ENCODE assay signal across 8 cellular contexts in the genomic region with DNA sequence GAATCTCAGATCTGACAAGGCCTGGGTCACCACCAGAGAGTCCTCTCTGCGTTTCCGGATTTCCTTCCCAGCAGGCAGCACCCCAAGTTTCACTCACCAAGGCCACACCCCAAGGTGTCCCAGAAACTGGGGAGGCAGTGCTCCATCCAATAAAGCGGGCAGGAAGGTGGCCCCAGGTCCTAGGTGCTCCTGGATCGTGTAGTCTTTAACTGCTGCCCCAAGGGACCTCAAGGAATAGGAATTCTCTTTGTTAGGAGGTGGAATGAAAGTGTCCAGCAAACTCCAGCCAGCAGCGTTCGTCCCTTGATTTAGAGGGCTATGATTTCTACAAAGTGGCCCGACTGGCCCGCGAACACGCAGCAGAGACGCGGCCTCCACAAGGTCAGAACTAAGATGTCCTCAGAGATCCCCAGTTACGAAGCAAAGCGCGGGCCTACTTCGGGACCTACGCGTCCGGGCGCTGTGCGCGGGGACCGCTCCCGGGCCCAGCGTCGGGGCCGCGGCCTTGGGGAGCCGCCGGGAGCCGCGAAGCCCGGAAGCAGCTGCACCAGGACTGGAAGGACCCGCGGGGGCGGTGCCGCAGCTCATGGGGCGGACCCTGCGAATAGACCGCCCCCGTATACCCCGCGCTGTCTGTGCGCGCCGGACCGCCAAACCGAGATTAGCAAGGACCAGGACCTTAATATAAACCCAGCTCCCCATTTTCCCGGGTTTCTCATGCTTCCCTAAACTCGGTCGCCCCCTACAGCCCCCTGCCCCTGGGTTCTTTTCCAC. TPM values are rescaled to one million over a fixed set of nuclear protein-coding genes. Genes with fewer than 3 reads are reported as not detected.
DNase-seq lines count a peak whose midpoint lies in the region; ATAC-seq and TF ChIP-seq lines count a peak whose summit lies in the region.

Gene C6orf47, minus strand, starts transcription at position 555 of the 774 bp plus-strand sequence. CDS start 831 bp downstream, outside the sequence.

- in situ Hi-C loops in GM23248 (cut with MboI) = no loop called here

- DNase-seq in D341Med (ENCODE audit: low spot score) = peak; percentile 91
- DNase-seq in GM23248 = peak; percentile 91
- peak; percentile 17 for DNase-seq in NCI-H1417 treated with DMSO at 0.1 percent for 48 hours (lab: John Stamatoyannopoulos, UW)
- peak; percentile 85 to 94 (median 88) for DNase-seq in adrenal gland
- peak; percentile 88 to 89 for DNase-seq in heart right ventricle
- DNase-seq in posterior vena cava (ENCODE audit: low spot score) = peak; percentile 95
- peak; percentile 87 for DNase-seq in ureter (ENCODE audit: low spot score)

- no peak for TF ChIP-seq CTCF in adrenal gland (IDR thresholded peaks at IDR 0.05)
- no peak for TF ChIP-seq CTCF in heart right ventricle (IDR thresholded peaks at IDR 0.05)

- H2AFZ ChIP-seq in GM23248 = peak within 1 kb of the TSS; percentile 80

- no peaks in the 10 kb centered on the region for H3K9me2 ChIP-seq in GM23248 (ENCODE audit: insufficient read depth)

- peak within 1 kb of the TSS; percentile 97 for H3K4me2 ChIP-seq in GM23248 (ENCODE audit: unreplicated experiment)

- WGBS in GM23248 (ENCODE audit: low coverage in 1 of 2, low lambda C conversion rate in 2 of 2, missing lambda C conversion rate in 2 of 2), 2 experiments = 1 to 2% methylated on average over 32 to 50 of the region's 51 CpGs
- 0% methylated on average over 22 to 51 of the region's 51 CpGs for WGBS in adrenal gland, 4 donors
- WGBS in heart right ventricle, 2 donors = 0 to 1% methylated on average over 51 of the region's 51 CpGs

- peak within 1 kb of the TSS; percentile 88 for H3K9ac ChIP-seq in GM23248

- ATAC-seq in heart right ventricle = peak; percentile 73 to 84 (median 78)

- H3F3A ChIP-seq in GM23248 (ENCODE audit: insufficient read depth) = peaks cover 31% of the 10 kb centered on the region

- intact Hi-C loops in T-helper 1 cell treated with Interleukin-12 subunit alpha and Interleukin-12 subunit beta and Interleukin-4 antibody, amounts not matched to agents 30 ng/mL and 1 ng/mL, for 36 hours (cut with micrococcal nuclease) = loop anchor here (1.0 to 10.0 kb wide), 3 partner anchors 8 to 1754 kb away; partner anchors contain the start of genes BAG6, CUTA, PHF1 and PSMB9
- intact Hi-C loops in adrenal gland (cut with DNase I) (no loop called here), heart right ventricle (cut with DNase I) (loop anchor here in 1 of 10 donors (10.0 kb wide), 1 partner anchor 1754 kb away; the partner anchor contains the start of genes CUTA and PHF1), posterior vena cava (cut with DNase I) (no loop called here)

- H3K9me3 ChIP-seq in GM23248 (ENCODE audit: low read depth) = no peaks in the 10 kb centered on the region
- no peaks in the 10 kb centered on the region for H3K9me3 ChIP-seq in adrenal gland (replicated peaks in 1 of 3)
- no peaks in the 10 kb centered on the region for H3K9me3 ChIP-seq in heart right ventricle

- no peaks in the 10 kb centered on the region for H4K20me1 ChIP-seq in GM23248 (ENCODE audit: insufficient read depth)

- peaks cover 24% of the 10 kb centered on the region for H3K4me1 ChIP-seq in GM23248 (ENCODE audit: insufficient read depth)
- peaks cover 20 to 45% of the 10 kb centered on the region in 2 donors for H3K4me1 ChIP-seq in adrenal gland (replicated peaks in 1 of 2)
- peaks cover 27 to 75% (median 59%) of the 10 kb centered on the region in 9 donors for H3K4me1 ChIP-seq in heart right ventricle

- H3K4me3 ChIP-seq in GM23248 = peak within 1 kb of the TSS; percentile 91
- peak within 1 kb of the TSS in 3 of 4 donors; percentile 50 to 80 (median 54) for H3K4me3 ChIP-seq in adrenal gland
- H3K4me3 ChIP-seq in heart right ventricle = peak within 1 kb of the TSS; percentile 69 to 94 (median 87)

- H3K36me3 ChIP-seq in GM23248 (ENCODE audit: low read depth) (no peaks in the 10 kb centered on the region), adrenal gland (replicated peaks in 1 of 2) (peaks cover 0 to 24% of the 10 kb centered on the region in 2 donors), heart right ventricle (peaks cover 0 to 56% (median 4%) of the 10 kb centered on the region in 9 donors)

- peak within 1 kb of the TSS; percentile 76 for H3K27ac ChIP-seq in GM23248
- H3K27ac ChIP-seq in adrenal gland = peak within 1 kb of the TSS; percentile 73 to 97 (median 86)
- H3K27ac ChIP-seq in heart right ventricle = peak within 1 kb of the TSS; percentile 82 to 98 (median 92)

- peak; percentile 87 to 88 for TF ChIP-seq POLR2A in adrenal gland (IDR thresholded peaks at IDR 0.05)

- peaks cover 86% of the 10 kb centered on the region for H3K79me2 ChIP-seq in GM23248 (ENCODE audit: insufficient read depth)

- H3K27me3 ChIP-seq in GM23248 (replicated peaks; ENCODE audit: insufficient read depth) = no peaks in the 10 kb centered on the region
- H3K27me3 ChIP-seq in adrenal gland = no peaks in the 10 kb centered on the region
- no peaks in the 10 kb centered on the region for H3K27me3 ChIP-seq in heart right ventricle

RNA-seq across cellular contexts. Expression of gene C6orf47, which starts in this region (rescaled TPM):
- total RNA-seq in GM23248 (2014; rRNA removed; shearing (Covaris generic)) = 20.3 and 28.5 TPM in 2 replicates
- 19.4 and 19.5 TPM in 2 replicates for polyA plus RNA-seq in GM23248 (2016; fragmentation: Nextera tagmentation; extraction: Ambion mirVana)
- 24.7 and 25.7 TPM in 2 replicates for total RNA-seq in T-helper 1 cell treated with Interleukin-12 subunit alpha and Interleukin-12 subunit beta and Interleukin-4 antibody, amounts not matched to agents 30 ng/mL and 1 ng/mL, for 36 hours
- 10 to 100 TPM; 23.8 to 37.0 (median 27.4) TPM for total RNA-seq in adrenal gland
- 10 to 100 TPM; 17.9 to 23.6 (median 20.0) TPM for polyA plus RNA-seq in adrenal gland
- total RNA-seq in heart right ventricle = 10 to 100 TPM; 15.9 to 23.3 (median 18.0) TPM
- polyA plus RNA-seq in heart right ventricle = 10 to 100 TPM; 18.5 to 22.2 TPM
- total RNA-seq in posterior vena cava = 10 to 100 TPM; 18.8 to 19.3 TPM
- total RNA-seq in ureter = 21.5 TPM

Comparison
In these comparisons a context has a peak if more than half of its experiments do, and no peak if none do; other contexts are left out.
1. Peak in every context shown above with its lines: DNase-seq, ATAC-seq, H3K4me3 ChIP-seq and H3K27ac ChIP-seq.
2. DNase-seq: peak in every context shown above with its lines; median percentile 95 in posterior vena cava; 91 in D341Med; 91 in GM23248; 88 in heart right ventricle; 88 in adrenal gland; 87 in ureter; 17 in NCI-H1417 treated with DMSO at 0.1 percent for 48 hours.